ENCODE assay signal across 24 cellular contexts in the genomic region with DNA sequence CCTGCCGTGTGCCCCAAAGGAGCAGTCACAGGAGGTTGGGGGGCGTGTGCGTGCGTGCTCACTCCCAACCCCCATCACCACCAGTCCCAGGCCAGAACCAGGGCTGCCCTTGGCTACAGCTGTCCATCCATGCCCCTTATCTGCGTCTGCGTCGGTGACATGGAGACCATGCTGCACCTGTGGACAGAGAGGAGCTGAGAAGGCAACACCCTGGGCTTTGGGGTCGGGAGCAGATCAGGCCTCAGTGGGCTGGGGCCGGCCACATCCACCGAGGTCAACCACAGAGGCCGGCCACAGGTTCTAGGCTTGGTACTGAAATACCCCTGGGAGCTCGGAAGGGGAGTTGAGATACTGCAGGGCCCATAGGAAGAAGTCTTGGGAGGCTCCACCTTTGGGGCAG. TPM values are rescaled to one million over a fixed set of nuclear protein-coding genes. Genes with fewer than 3 reads are reported as not detected.
A peak's percentile ranks its signal among the peaks of the same experiment; 100 is the strongest.
DNase-seq lines count a peak whose midpoint lies in the region; ATAC-seq, FAIRE-seq and TF ChIP-seq lines count a peak whose summit lies in the region.
"Had no signal": no experiment of that assay in that cellular context is flagged by ENCODE, and none has a peak within 500 bp of the region (broad histone marks: within the 10 kb centered on the region; RNA-seq: fewer than 3 reads in every experiment).

No MANE protein-coding gene starts in this region.

- H2AFZ ChIP-seq in SK-N-SH (ENCODE audit: low read depth) = no peak overlapping the region
- no peak overlapping the region for H2AFZ ChIP-seq in PC-3 (ENCODE audit: low read length)
- no peak overlapping the region for H2AFZ ChIP-seq in smooth muscle cell (ENCODE audit: low read depth)

- no peaks in the 10 kb centered on the region for H3K9me3 Mint-ChIP-seq in mesothelial cell of epicardium

- H3K79me2 ChIP-seq in SK-N-SH (ENCODE audit: insufficient read depth) = no peaks in the 10 kb centered on the region
- no peaks in the 10 kb centered on the region for H3K79me2 ChIP-seq in PC-3 (ENCODE audit: low read length)
- no peaks in the 10 kb centered on the region for H3K79me2 ChIP-seq in smooth muscle cell (ENCODE audit: low read depth)

- DNase-seq in SK-N-SH (peak; percentile 31), PC-3 (no peak), mesothelial cell of epicardium (ENCODE audit: low spot score in 2 of 2, unreplicated experiment in 2 of 2) (no peak), smooth muscle cell (lab: John Stamatoyannopoulos, UW; ENCODE audit: unreplicated experiment) (no peak), urothelium cell line (ENCODE audit: low spot score) (no peak), MV-4-11 (lab: John Stamatoyannopoulos, UW) (no peak), dedifferentiated amniotic fluid mesenchymal stem cell (ENCODE audit: extremely low spot score) (no peak)
- DNase-seq: activated CD4-positive, alpha-beta T cell treated with anti-CD3 and anti-CD28 coated beads, Interleukin-2, amount 10 ng/mL, durations not matched to agents 24 days and 14 days; activated effector memory CD4-positive, alpha-beta T cell treated with anti-CD3 and anti-CD28 coated beads, Interleukin-2, amount 50 U/mL, for 16 hours; Calu3; KBM-7; kidney; mesenchymal stem cell; NCI-H1694 treated with DMSO at 0.1 percent for 48 hours; psoas muscle; stimulated activated CD4-positive, alpha-beta T cell treated with anti-CD3 and anti-CD28 coated beads, Interleukin-4, amount 100 ng/mL, for 1 hour; upper lobe of right lung had no signal

- H3K9me3 ChIP-seq in SK-N-SH (no peaks in the 10 kb centered on the region), PC-3 (ENCODE audit: low read length) (no peaks in the 10 kb centered on the region), smooth muscle cell (replicated peaks; ENCODE audit: low read depth) (no peaks in the 10 kb centered on the region)
- H3K9me3 ChIP-seq: adrenal gland, psoas muscle, upper lobe of right lung had no signal

- no peak overlapping the region for H3K4me2 ChIP-seq in SK-N-SH
- no peak overlapping the region for H3K4me2 ChIP-seq in PC-3 (ENCODE audit: low read length)
- no peak overlapping the region for H3K4me2 ChIP-seq in smooth muscle cell

- POLR2A ChIA-PET in SK-N-SH (lab: Yijun Ruan, JAX) = no interaction called here
- POLR2A ChIA-PET in PC-3 (lab: Charles Lee; ENCODE audit: unreplicated experiment) = no interaction called here

- FAIRE-seq in urothelium cell line (lab: Jason Lieb, UNC) = no peak
- FAIRE-seq: bronchial epithelial cell, frontal cortex, kidney had no signal

- peaks cover 8% of the 10 kb centered on the region for H3K36me3 Mint-ChIP-seq in mesothelial cell of epicardium

- H3K27ac ChIP-seq in SK-N-SH (ENCODE audit: low read depth in 2 of 2, low read length in 1 of 2) = no peak overlapping the region
- H3K27ac ChIP-seq in PC-3 (ENCODE audit: low read length) = no peak overlapping the region
- peak overlapping the region; percentile 19 for H3K27ac ChIP-seq in smooth muscle cell (ENCODE audit: low read depth)
- H3K27ac ChIP-seq: 22Rv1, adrenal gland, dorsolateral prefrontal cortex, psoas muscle, upper lobe of right lung had no signal

- peak overlapping the region; percentile 57 for H3K27ac Mint-ChIP-seq in mesothelial cell of epicardium
- H3K27ac Mint-ChIP-seq: activated CD4-positive, alpha-beta T cell treated with anti-CD3 and anti-CD28 coated beads, Interleukin-2, amount 10 ng/mL, durations not matched to agents 24 days and 14 days had no signal

- no peaks in the 10 kb centered on the region for H3K27me3 Mint-ChIP-seq in mesothelial cell of epicardium (ENCODE audit: low read depth)
- H3K27me3 Mint-ChIP-seq: activated CD4-positive, alpha-beta T cell treated with anti-CD3 and anti-CD28 coated beads, Interleukin-2, amount 10 ng/mL, durations not matched to agents 24 days and 14 days; naive thymus-derived CD4-positive, alpha-beta T cell had no signal

- H3K4me1 ChIP-seq in SK-N-SH (ENCODE audit: control insufficient read depth in 1 of 2, insufficient read depth in 2 of 2, low read depth in 1 of 2, low read length in 1 of 2) = no peaks in the 10 kb centered on the region; a peak in 1 of 4 replicates
- no peaks in the 10 kb centered on the region for H3K4me1 ChIP-seq in PC-3 (ENCODE audit: insufficient read depth, low read length)
- H3K4me1 ChIP-seq in smooth muscle cell (ENCODE audit: low read depth) = no peaks in the 10 kb centered on the region
- H3K4me1 ChIP-seq: adrenal gland, psoas muscle, upper lobe of right lung had no signal

- H3K9ac ChIP-seq in SK-N-SH (no peak overlapping the region), PC-3 (ENCODE audit: low read length) (no peak overlapping the region), smooth muscle cell (ENCODE audit: low read depth) (no peak overlapping the region)

- no peak overlapping the region for H3K4me3 ChIP-seq in SK-N-SH (ENCODE audit: low read depth in 2 of 2, low read length in 1 of 2)
- no peak overlapping the region for H3K4me3 ChIP-seq in PC-3 (ENCODE audit: low read length)
- H3K4me3 ChIP-seq in smooth muscle cell = no peak overlapping the region
- H3K4me3 ChIP-seq: adrenal gland, dorsolateral prefrontal cortex, psoas muscle, upper lobe of right lung had no signal

- peaks cover 0 to 3% of the 10 kb centered on the region in 2 experiments for H3K36me3 ChIP-seq in SK-N-SH (replicated peaks in 1 of 2; ENCODE audit: control insufficient read depth in 1 of 2, insufficient read depth in 2 of 2, low read length in 1 of 2)
- H3K36me3 ChIP-seq in PC-3 (ENCODE audit: low read depth, low read length) = peaks cover 21% of the 10 kb centered on the region; the same call in 1 of the 2 replicates
- H3K36me3 ChIP-seq in smooth muscle cell (ENCODE audit: low read depth) = no peaks in the 10 kb centered on the region
- H3K36me3 ChIP-seq: adrenal gland had no signal

- no peaks in the 10 kb centered on the region for H3K9me2 ChIP-seq in SK-N-SH
- no peaks in the 10 kb centered on the region for H3K9me2 ChIP-seq in PC-3 (replicated peaks; ENCODE audit: low read length)

- H4K20me1 ChIP-seq in SK-N-SH (ENCODE audit: insufficient read depth) (no peaks in the 10 kb centered on the region), PC-3 (ENCODE audit: low read length) (no peaks in the 10 kb centered on the region), smooth muscle cell (ENCODE audit: low read depth) (peaks cover 4% of the 10 kb centered on the region)

- no peak overlapping the region for H3K4me3 Mint-ChIP-seq in mesothelial cell of epicardium
- H3K4me3 Mint-ChIP-seq: activated CD4-positive, alpha-beta T cell treated with anti-CD3 and anti-CD28 coated beads, Interleukin-2, amount 10 ng/mL, durations not matched to agents 24 days and 14 days; naive thymus-derived CD4-positive, alpha-beta T cell had no signal

- TF ChIP-seq RAD21 in SK-N-SH (IDR thresholded peaks at IDR 0.05; ENCODE audit: low read length) = no peak

- H3K4me1 Mint-ChIP-seq in mesothelial cell of epicardium = peaks cover 4% of the 10 kb centered on the region
- H3K4me1 Mint-ChIP-seq: activated CD4-positive, alpha-beta T cell treated with anti-CD3 and anti-CD28 coated beads, Interleukin-2, amount 10 ng/mL, durations not matched to agents 24 days and 14 days; naive thymus-derived CD4-positive, alpha-beta T cell had no signal

- ATAC-seq in SK-N-SH treated with all-trans-retinoic acid at 6 μM for 48 hours = no peak
- peak; percentile 10 for ATAC-seq in PC-3
- ATAC-seq: naive thymus-derived CD4-positive, alpha-beta T cell; psoas muscle; upper lobe of right lung had no signal

- H3F3A ChIP-seq in SK-N-SH (replicated peaks; ENCODE audit: insufficient read depth) (no peaks in the 10 kb centered on the region), PC-3 (ENCODE audit: low read length, unreplicated experiment) (no peaks in the 10 kb centered on the region), smooth muscle cell (ENCODE audit: low read depth) (peaks cover 16% of the 10 kb centered on the region)

- no TSS peak for BruUV-seq in PC-3 (replicated peaks; lab: Mats Ljungman, UMichigan)

- TF ChIP-seq CTCF in SK-N-SH (IDR thresholded peaks at IDR 0.05) = no peak
- no peak for TF ChIP-seq CTCF in PC-3 (conservative IDR thresholded peaks at IDR 0.05; ENCODE audit: low read depth, low read length)
- TF ChIP-seq CTCF in mesothelial cell of epicardium (IDR thresholded peaks at IDR 0.05; ENCODE audit: unreplicated experiment) = no peak
- TF ChIP-seq CTCF in smooth muscle cell (IDR thresholded peaks at IDR 0.05; ENCODE audit: borderline replicate concordance, insufficient read depth, poor library complexity, severe bottlenecking) = no peak

- H3K27me3 ChIP-seq in SK-N-SH (ENCODE audit: insufficient read depth) (no peaks in the 10 kb centered on the region), PC-3 (ENCODE audit: low read length) (no peaks in the 10 kb centered on the region), smooth muscle cell (ENCODE audit: low read depth) (no peaks in the 10 kb centered on the region)
- H3K27me3 ChIP-seq: adrenal gland, dorsolateral prefrontal cortex, upper lobe of right lung had no signal

- intact Hi-C loops in PC-3 (cut with micrococcal nuclease) = no loop called here

- CTCF ChIA-PET in SK-N-SH (lab: Yijun Ruan, JAX) = no interaction called here
- CTCF ChIA-PET in PC-3 (lab: Charles Lee) = no interaction called here

- 82% methylated on average over 9 of the region's 12 CpGs for whole genome bisulfite sequencing in SK-N-SH (ENCODE audit: low lambda C conversion rate)
- WGBS in smooth muscle cell (ENCODE audit: low lambda C conversion rate) = 85% methylated on average over 12 of the region's 12 CpGs

- TF ChIP-seq EP300 in SK-N-SH (IDR thresholded peaks at IDR 0.05; ENCODE audit: borderline replicate concordance in 1 of 2, low read depth in 1 of 2, low read length in 1 of 2) = no peak

TF ChIP-seq in SK-N-SH, 30 proteins besides CTCF, POLR2A, EP300 and RAD21 (continues in another document):
- TF ChIP-seq MXI1 (IDR thresholded peaks at IDR 0.05; ENCODE audit: low read depth, low read length) = no peak
- no peak for TF ChIP-seq FOXJ3 (CRISPR knock-in tag; IDR thresholded peaks at IDR 0.05)

TF ChIP-seq in SK-N-SH treated with all-trans-retinoic acid at 6 μM for 48 hours, 23 proteins besides CTCF, POLR2A, EP300 and RAD21:
- TF ChIP-seq OSR1 (CRISPR knock-in tag; IDR thresholded peaks at IDR 0.05) = no peak

RNA-seq across cellular contexts. Expression of a gene that starts 23.5 kb away (rescaled TPM):
- polyA plus RNA-seq in SK-N-SH (2012; rRNA removed) = 37.3 and 107 TPM in 2 replicates
- polyA plus RNA-seq in SK-N-SH (2012; cell fraction: cytosol; rRNA removed) = 34.3 and 65.0 TPM in 2 replicates
- 241 and 268 TPM in 2 replicates for polyA plus RNA-seq in SK-N-SH (2012; cell fraction: nucleus; rRNA removed)
- total RNA-seq in PC-3 (2014; rRNA removed) = 487 and 628 TPM in 2 replicates
- 539 to 636 TPM (median 611 TPM) in 3 replicates for total RNA-seq in mesothelial cell of epicardium
- total RNA-seq in smooth muscle cell = 1,267 and 1,292 TPM in 2 replicates
- polyA plus RNA-seq in smooth muscle cell = 2,075 and 2,827 TPM in 2 replicates
